In the genomic region with DNA sequence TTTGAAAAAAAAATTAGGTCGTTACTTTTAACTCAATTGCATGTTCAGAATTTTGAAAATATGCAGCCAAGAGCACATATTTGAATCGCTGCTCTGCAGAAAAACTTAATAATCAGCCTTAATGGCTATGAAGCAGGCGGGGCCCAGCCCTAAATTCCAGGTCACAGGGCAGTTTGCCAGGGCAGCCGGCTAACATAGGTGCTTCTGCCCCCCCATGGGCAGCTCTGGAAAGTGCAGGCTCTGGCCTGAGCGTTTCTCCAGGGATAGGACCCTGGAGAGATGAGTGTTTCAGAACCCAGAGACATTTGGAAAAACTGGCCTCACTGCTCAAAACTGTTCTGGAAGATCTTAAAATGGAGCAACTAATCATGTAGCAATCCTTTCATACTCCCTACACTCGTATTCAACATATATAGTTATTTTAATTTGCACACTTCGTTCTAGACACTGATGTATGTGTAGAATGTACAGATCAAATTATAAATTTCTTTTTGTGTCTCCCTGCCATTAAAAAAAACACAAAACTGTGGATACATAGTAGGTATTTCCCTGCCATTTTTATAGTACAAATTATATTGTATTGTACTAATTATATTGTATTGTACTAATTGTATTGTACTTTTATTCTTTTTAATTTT, we compare ENCODE assay signal across 8 cellular contexts. TPM values are rescaled to one million over a fixed set of nuclear protein-coding genes. Genes with fewer than 3 reads are reported as not detected.
DNase-seq lines count a peak whose midpoint lies in the region; ATAC-seq and TF ChIP-seq lines count a peak whose summit lies in the region.

No MANE protein-coding gene starts in this region.

- TF ChIP-seq CTCF in AG04449 (IDR thresholded peaks at IDR 0.05; ENCODE audit: insufficient read depth, low read length, missing control alignments) (peak; percentile 88), ovary (IDR thresholded peaks at IDR 0.05) (peak; percentile 67 to 85 (median 84)), tibial artery (IDR thresholded peaks at IDR 0.05) (peak; percentile 93 to 94)

- H3K4me3 ChIP-seq in AG04449 (ENCODE audit: low read depth, low read length) (no peak overlapping the region), SJSA1 (no peak overlapping the region), ovary (no peak overlapping the region), tibial artery (no peak overlapping the region)

- H3K27me3 ChIP-seq in SJSA1 (replicated peaks) (no peaks in the 10 kb centered on the region), ovary (no peaks in the 10 kb centered on the region), tibial artery (no peaks in the 10 kb centered on the region)

- TF ChIP-seq POLR2A in ovary (IDR thresholded peaks at IDR 0.05): no peak

- DNase-seq in AG04449 (ENCODE audit: low read depth, low spot score): no peak
- DNase-seq in MV-4-11 (lab: John Stamatoyannopoulos, UW): peak; percentile 77
- peak; percentile 62 to 85 for DNase-seq in SJSA1 (ENCODE audit: low read depth in 1 of 2, low spot score in 2 of 2)
- DNase-seq in activated gamma-delta T cell (lab: John Stamatoyannopoulos, UW): peak; percentile 17
- DNase-seq in germinal center (ENCODE audit: low spot score): peak; percentile 82
- peak; percentile 92 to 98 (median 95) for DNase-seq in ovary
- DNase-seq in tibial artery: peak; percentile 92 to 95

- H3K27ac ChIP-seq in SJSA1 (no peak overlapping the region), ovary (peak overlapping the region in 1 of 2 donors; percentile 6), tibial artery (peak overlapping the region in 1 of 2 donors; percentile 24)

- 9 to 13% (median 11%) methylated on average over 7 of the region's 7 CpGs for WGBS in ovary, 3 donors

- H3K36me3 ChIP-seq in SJSA1: no peaks in the 10 kb centered on the region
- no peaks in the 10 kb centered on the region for H3K36me3 ChIP-seq in ovary
- no peaks in the 10 kb centered on the region for H3K36me3 ChIP-seq in tibial artery

- H3K9me3 ChIP-seq in SJSA1 (replicated peaks) (no peaks in the 10 kb centered on the region), ovary (no peaks in the 10 kb centered on the region), tibial artery (no peaks in the 10 kb centered on the region)

- ATAC-seq in GM18907 (IDR thresholded peaks at IDR 0.05; ENCODE audit: unreplicated experiment): peak; percentile 74

- POLR2A ChIA-PET in AG04449 (lab: Yijun Ruan, JAX): interaction anchor here (0.6 kb wide), 1 partner anchor 99 kb away, joined by 3 read pairs; no protein-coding TSS in a partner anchor

- intact Hi-C loops in ovary (cut with DNase I) (loop anchor here in 2 of 4 donors (1.0 to 10.0 kb wide), 3 partner anchors 81 to 96 kb away; no protein-coding TSS in a partner anchor), tibial artery (cut with DNase I; ENCODE audit: low total_unique reads) (loop anchor here (1.0 to 10.0 kb wide), 2 partner anchors 71 to 97 kb away; no protein-coding TSS in a partner anchor)

- no peak for TF ChIP-seq EP300 in ovary (IDR thresholded peaks at IDR 0.05)

- CTCF ChIA-PET in AG04449 (lab: Yijun Ruan, JAX): interaction anchor here (0.6 to 11.6 kb wide), 18 partner anchors 8 to 113 kb away, joined by 3 to 173 read pairs (median 7); no protein-coding TSS in a partner anchor

- H3K4me1 ChIP-seq in SJSA1 (replicated peaks): peaks cover 32% of the 10 kb centered on the region
- no peaks in the 10 kb centered on the region for H3K4me1 ChIP-seq in ovary (ENCODE audit: insufficient read depth)
- H3K4me1 ChIP-seq in tibial artery: peaks cover 0 to 11% (median 0%) of the 10 kb centered on the region in 4 donors

RNA-seq across cellular contexts. Expression of a gene that starts 26.0 kb away (rescaled TPM):
- 2.9 and 3.9 TPM in 2 replicates for total RNA-seq in SJSA1 (2014; rRNA removed; shearing (Covaris generic))
- 10 to 100 TPM in 4 of 7 donors, 1 to 10 TPM in 3; 6.6 to 13.4 (median 10.5) TPM for total RNA-seq in ovary
- polyA plus RNA-seq in ovary: 10 to 100 TPM in 1 of 2 donors, 1 to 10 TPM in 1; 4.6 to 14.8 TPM
